ENCODE assay signal across 14 cellular contexts in genomic region chr18:9988665-9989064, GRCh38.
DNase-seq lines count a peak whose midpoint lies in the region; ATAC-seq, FAIRE-seq and TF ChIP-seq lines count a peak whose summit lies in the region.
"Had no signal": no experiment of that assay in that cellular context is flagged by ENCODE, and none has a peak within 500 bp of the region (broad histone marks: within the 10 kb centered on the region; RNA-seq: fewer than 3 reads in every experiment).

No MANE protein-coding gene starts in this region.

- H3K4me1 ChIP-seq in GM23338 (ENCODE audit: insufficient read depth): no peaks in the 10 kb centered on the region
- H3K4me1 ChIP-seq in H1 (replicated peaks in 1 of 4; ENCODE audit: control insufficient read depth in 3 of 4, insufficient read depth in 4 of 4, low read length in 3 of 4): no peaks in the 10 kb centered on the region; a peak in 1 of 7 replicates
- peaks cover 4 to 5% of the 10 kb centered on the region in 2 donors for H3K4me1 ChIP-seq in uterus

- no peak overlapping the region for H2BK12ac ChIP-seq in H1 (ENCODE audit: low read depth, low read length)

- no peak for DNase-seq in GM23338 (ENCODE audit: low spot score)
- DNase-seq in H1 (ENCODE audit: low read depth in 1 of 2, low spot score in 2 of 2): no peak
- no peak for DNase-seq in mesothelial cell of epicardium (ENCODE audit: low spot score in 2 of 2, unreplicated experiment in 2 of 2)
- no peak for DNase-seq in sciatic nerve (ENCODE audit: low spot score)
- no peak for DNase-seq in uterus
- no peak for DNase-seq in stimulated activated CD4-positive, alpha-beta T cell treated with anti-CD3 and anti-CD28 coated beads, Interleukin-15, amount 100 ng/mL, for 24 hours
- DNase-seq: DMS79; NCI-H1694; NK-92 treated with Interleukin-12 subunit alpha and Interleukin-12 subunit beta, amount 100 ng/mL, for 24 hours had no signal

- no peaks in the 10 kb centered on the region for H3K23me2 ChIP-seq in H1 (ENCODE audit: low read depth, low read length)

- no peaks in the 10 kb centered on the region for H3K27me3 ChIP-seq in GM23338 (ENCODE audit: insufficient read depth)
- H3K27me3 ChIP-seq in H1 (replicated peaks in 1 of 4; ENCODE audit: control insufficient read depth in 3 of 4, extremely low read depth in 1 of 4, insufficient read depth in 3 of 4, low read length in 3 of 4): no peaks in the 10 kb centered on the region
- H3K27me3 ChIP-seq in uterus: no peaks in the 10 kb centered on the region

- no peak overlapping the region for H2AK5ac ChIP-seq in H1 (ENCODE audit: low read depth, low read length)

- no peak overlapping the region for H3K23ac ChIP-seq in H1 (ENCODE audit: insufficient read length)

- no peak overlapping the region for H4K5ac ChIP-seq in H1 (ENCODE audit: insufficient read length, low read depth, low read length)

- TF ChIP-seq EP300 in H1 (IDR thresholded peaks at IDR 0.05; ENCODE audit: borderline replicate concordance in 1 of 2, low read depth in 2 of 2, low read length in 2 of 2): no peak

- no peak overlapping the region for H2BK120ac ChIP-seq in H1 (replicated peaks; ENCODE audit: low read depth, low read length)

- H4K8ac ChIP-seq in H1 (ENCODE audit: extremely low read depth, insufficient read depth, low read length): no peak overlapping the region

- H2BK5ac ChIP-seq in H1 (ENCODE audit: low read depth, low read length): no peak overlapping the region

- CTCF ChIA-PET in H1 (lab: Charles Lee; ENCODE audit: partially characterized antibody): interaction anchor here (0.8 to 1.5 kb wide), 4 partner anchors 16 to 503 kb away, joined by 3 to 6 read pairs (median 3); no protein-coding TSS in a partner anchor

- no peaks in the 10 kb centered on the region; the same call in 1 of the 2 replicates for H3K9me2 ChIP-seq in GM23338 (ENCODE audit: insufficient read depth)

- H3K36me3 Mint-ChIP-seq in GM23338 (ENCODE audit: low read depth) (no peaks in the 10 kb centered on the region), mesothelial cell of epicardium (no peaks in the 10 kb centered on the region)

- TF ChIP-seq CTCF in GM23338 (conservative IDR thresholded peaks at IDR 0.05; ENCODE audit: low read depth in 2 of 2): no peak
- TF ChIP-seq CTCF in H1 (IDR thresholded peaks at IDR 0.05; ENCODE audit: control extremely low read depth in 1 of 3, insufficient read depth in 1 of 3, low read depth in 1 of 3, low read length in 3 of 3): no peak
- TF ChIP-seq CTCF in mesothelial cell of epicardium (IDR thresholded peaks at IDR 0.05; ENCODE audit: unreplicated experiment): no peak
- no peak for TF ChIP-seq CTCF in uterus (IDR thresholded peaks at IDR 0.05)

- no peak overlapping the region for H3K14ac ChIP-seq in H1 (ENCODE audit: insufficient read length)

- ATAC-seq in GM23338 (no peak), sciatic nerve (peak; percentile 6), GM18511 (IDR thresholded peaks at IDR 0.05; ENCODE audit: unreplicated experiment) (no peak)

- H3K9me3 Mint-ChIP-seq in GM23338 (no peaks in the 10 kb centered on the region), mesothelial cell of epicardium (no peaks in the 10 kb centered on the region)

- H4K20me1 ChIP-seq in GM23338 (replicated peaks; ENCODE audit: insufficient read depth): no peaks in the 10 kb centered on the region
- no peaks in the 10 kb centered on the region for H4K20me1 ChIP-seq in H1 (replicated peaks in 1 of 2; ENCODE audit: control insufficient read depth in 1 of 2, insufficient read depth in 2 of 2, low read length in 2 of 2)

- POLR2A ChIA-PET in H1 (lab: Charles Lee; ENCODE audit: partially characterized antibody): no interaction called here

- H3K4ac ChIP-seq in H1 (replicated peaks; ENCODE audit: insufficient read length, low read depth, low read length): no peak overlapping the region

- H3K18ac ChIP-seq in H1 (ENCODE audit: extremely low read depth, low read length): no peak overlapping the region

- no peak overlapping the region for H3K27ac ChIP-seq in GM23338 (ENCODE audit: low read depth)
- H3K27ac ChIP-seq in H1 (ENCODE audit: low read depth, low read length): no peak overlapping the region
- peak overlapping the region in 1 of 2 donors; percentile 82 for H3K27ac ChIP-seq in uterus

- no peak overlapping the region for H3K4me3 Mint-ChIP-seq in GM23338
- no peak overlapping the region for H3K4me3 Mint-ChIP-seq in mesothelial cell of epicardium

- TF ChIP-seq RAD21 in H1 (IDR thresholded peaks at IDR 0.05 in 1 of 2, conservative IDR thresholded peaks at IDR 0.05 in 1 of 2; ENCODE audit: low read depth in 2 of 2, low read length in 2 of 2): no peak

- H3K4me1 Mint-ChIP-seq in GM23338 (no peaks in the 10 kb centered on the region), mesothelial cell of epicardium (peaks cover 41% of the 10 kb centered on the region)

- H3K4me2 ChIP-seq in GM23338 (no peak overlapping the region), H1 (ENCODE audit: insufficient read depth in 1 of 2, low read depth in 2 of 2, low read length in 2 of 2) (no peak overlapping the region)

- H3K27me3 Mint-ChIP-seq in GM23338 (ENCODE audit: insufficient read depth, low read depth, poor library complexity) (peaks cover 5% of the 10 kb centered on the region), mesothelial cell of epicardium (ENCODE audit: low read depth) (peaks cover 6% of the 10 kb centered on the region)

- no peak for FAIRE-seq in H1 (lab: Jason Lieb, UNC)
- FAIRE-seq: D721Med, GM12892, GM18507, RCC 7860 had no signal

- H3K4me3 ChIP-seq in GM23338: no peak overlapping the region
- H3K4me3 ChIP-seq in H1 (ENCODE audit: extremely low read depth in 1 of 4, insufficient read depth in 2 of 4, low read depth in 3 of 4, low read length in 4 of 4): no peak overlapping the region
- no peak overlapping the region for H3K4me3 ChIP-seq in uterus

- H3K9ac ChIP-seq in H1 (replicated peaks in 1 of 4; ENCODE audit: extremely low read depth in 1 of 4, low read depth in 3 of 4, low read length in 3 of 4): no peak overlapping the region

- no peaks in the 10 kb centered on the region for H3K9me3 ChIP-seq in H1 (ENCODE audit: insufficient read depth in 2 of 2, low read depth in 1 of 2, low read length in 1 of 2)
- H3K9me3 ChIP-seq in uterus: no peaks in the 10 kb centered on the region

- 85% methylated on average over 9 of the region's 9 CpGs; no CpG with 5 or more reads in 1 of the 2 experiments for WGBS in H1 (ENCODE audit: extremely low coverage in 1 of 2, insufficient coverage in 1 of 2, insufficient read length in 1 of 2, insufficient replicate concordance in 2 of 2, low coverage in 1 of 2, low lambda C conversion rate in 2 of 2, missing lambda C conversion rate in 1 of 2), 2 experiments

- intact Hi-C loops in sciatic nerve (cut with DNase I): no loop called here
- intact Hi-C loops in uterus (cut with DNase I; ENCODE audit: low total_unique reads): no loop called here

- H3K79me2 ChIP-seq in GM23338 (replicated peaks; ENCODE audit: insufficient read depth) (no peaks in the 10 kb centered on the region), H1 (ENCODE audit: control insufficient read depth in 1 of 2, insufficient read depth in 2 of 2, low read length in 2 of 2) (no peaks in the 10 kb centered on the region)

- H3K36me3 ChIP-seq in GM23338 (ENCODE audit: insufficient read depth) (no peaks in the 10 kb centered on the region), H1 (ENCODE audit: control insufficient read depth in 2 of 4, insufficient read depth in 4 of 4, low read length in 3 of 4) (no peaks in the 10 kb centered on the region), uterus (no peaks in the 10 kb centered on the region)

- no peak overlapping the region for H4K91ac ChIP-seq in H1 (replicated peaks; ENCODE audit: insufficient read length, low read length)

- H2BK15ac ChIP-seq in H1 (ENCODE audit: low read length): no peak overlapping the region

- no peak overlapping the region for H3K56ac ChIP-seq in H1 (replicated peaks; ENCODE audit: insufficient read length, low read depth, low read length)

- H3K27ac Mint-ChIP-seq in GM23338 (no peak overlapping the region), mesothelial cell of epicardium (peak overlapping the region; percentile 57)

- no peaks in the 10 kb centered on the region for H3K79me1 ChIP-seq in H1 (ENCODE audit: low read depth, low read length)

- H2BK20ac ChIP-seq in H1 (ENCODE audit: low read length): no peak overlapping the region

- H3F3A ChIP-seq in GM23338 (replicated peaks; ENCODE audit: low read depth): no peaks in the 10 kb centered on the region

- TF ChIP-seq POLR2A in H1 (IDR thresholded peaks at IDR 0.05; ENCODE audit: control extremely low read depth in 1 of 2, low read depth in 2 of 2, low read length in 2 of 2): no peak
- no peak for TF ChIP-seq POLR2A in uterus (IDR thresholded peaks at IDR 0.05)

- peak overlapping the region; percentile 80; the same call in 1 of the 2 replicates for H2AFZ ChIP-seq in GM23338
- H2AFZ ChIP-seq in H1 (ENCODE audit: low read length): peak overlapping the region; percentile 24; the same call in 1 of the 2 replicates

TF ChIP-seq in GM23338, 12 proteins besides CTCF, POLR2A, EP300 and RAD21 (continues in another document):
- TF ChIP-seq CREB1 (CRISPR knock-in tag; IDR thresholded peaks at IDR 0.05; ENCODE audit: low read depth) (no peak), EZH2 (IDR thresholded peaks at IDR 0.05; ENCODE audit: low read depth, unreplicated experiment) (no peak), JUNB (IDR thresholded peaks at IDR 0.05; ENCODE audit: unreplicated experiment) (no peak), ZNF331 (CRISPR knock-in tag; IDR thresholded peaks at IDR 0.05; ENCODE audit: low read depth) (no peak)

TF ChIP-seq in H1, 55 proteins besides CTCF, POLR2A, EP300 and RAD21:
- TF ChIP-seq JUN (IDR thresholded peaks at IDR 0.05; ENCODE audit: low read depth, low read length) (no peak), NRF1 (IDR thresholded peaks at IDR 0.05; ENCODE audit: low read depth, low read length) (no peak), JUND (IDR thresholded peaks at IDR 0.05; ENCODE audit: low read length) (no peak), CBX8 (IDR thresholded peaks at IDR 0.05; ENCODE audit: borderline replicate concordance, low read depth, low read length) (no peak), GABPA (IDR thresholded peaks at IDR 0.05; ENCODE audit: borderline replicate concordance, insufficient read depth, low read length) (no peak), SIRT6 (IDR thresholded peaks at IDR 0.05; ENCODE audit: low read length) (no peak)
- TF ChIP-seq, protein P1, sequence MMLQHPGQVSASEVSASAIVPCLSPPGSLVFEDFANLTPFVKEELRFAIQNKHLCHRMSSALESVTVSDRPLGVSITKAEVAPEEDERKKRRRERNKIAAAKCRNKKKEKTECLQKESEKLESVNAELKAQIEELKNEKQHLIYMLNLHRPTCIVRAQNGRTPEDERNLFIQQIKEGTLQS (IDR thresholded peaks at IDR 0.05; ENCODE audit: insufficient read depth, low read depth, low read length): no peak
- TF ChIP-seq, protein P2, sequence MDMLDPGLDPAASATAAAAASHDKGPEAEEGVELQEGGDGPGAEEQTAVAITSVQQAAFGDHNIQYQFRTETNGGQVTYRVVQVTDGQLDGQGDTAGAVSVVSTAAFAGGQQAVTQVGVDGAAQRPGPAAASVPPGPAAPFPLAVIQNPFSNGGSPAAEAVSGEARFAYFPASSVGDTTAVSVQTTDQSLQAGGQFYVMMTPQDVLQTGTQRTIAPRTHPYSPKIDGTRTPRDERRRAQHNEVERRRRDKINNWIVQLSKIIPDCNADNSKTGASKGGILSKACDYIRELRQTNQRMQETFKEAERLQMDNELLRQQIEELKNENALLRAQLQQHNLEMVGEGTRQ (IDR thresholded peaks at IDR 0.05; ENCODE audit: low read length): no peak
TF ChIP-seq in H1: peak in this region for 0.
